ENCODE assay signal across 8 cellular contexts in the genomic region with DNA sequence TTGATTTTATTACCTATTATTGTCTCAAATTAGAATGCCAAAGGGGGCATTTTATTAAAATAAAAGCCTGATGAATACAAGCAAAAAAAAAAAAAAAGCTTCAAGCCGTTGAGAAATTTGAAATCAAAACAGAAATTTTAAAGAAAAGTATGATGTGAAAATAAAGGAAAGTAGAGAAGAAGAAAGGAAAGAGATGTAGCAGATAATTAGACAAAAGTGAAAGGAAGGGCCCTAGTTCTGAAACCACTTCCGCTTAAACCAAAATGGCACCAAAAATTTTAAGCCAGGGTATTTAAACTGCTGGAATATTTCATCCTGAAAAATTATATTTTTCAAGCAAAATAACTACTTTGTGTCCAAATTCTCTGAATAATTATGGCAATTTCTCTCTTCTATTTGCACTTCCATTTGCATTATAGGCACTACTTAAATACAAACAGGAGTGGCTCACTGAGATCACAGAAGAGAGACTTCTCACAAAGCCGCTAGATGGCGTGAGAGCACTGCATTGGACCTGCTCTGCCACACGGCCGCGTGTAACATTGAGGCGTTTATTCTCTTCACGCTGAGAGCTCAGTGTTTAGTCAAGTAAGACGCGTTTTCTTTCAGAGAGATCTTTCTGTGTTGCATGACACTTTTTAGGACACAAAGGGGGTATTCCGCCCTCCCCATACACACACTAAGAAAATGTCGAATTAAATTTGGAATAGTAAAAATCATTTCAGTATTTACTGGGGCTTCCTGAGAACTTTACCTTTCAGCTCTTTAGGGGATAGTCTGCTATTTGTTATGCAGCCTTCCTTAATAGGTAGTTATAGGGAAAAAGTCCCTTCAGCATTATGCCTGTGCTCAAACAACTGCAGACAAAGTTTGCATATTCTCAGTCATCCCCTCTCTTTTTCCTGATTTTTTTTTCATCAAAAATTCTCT.
DNase-seq lines count a peak whose midpoint lies in the region; ATAC-seq and TF ChIP-seq lines count a peak whose summit lies in the region.

No MANE protein-coding gene starts in this region.

- no peaks in the 10 kb centered on the region for H3K9me3 ChIP-seq in lower lobe of right lung

- ATAC-seq in GM21360 (IDR thresholded peaks at IDR 0.05; ENCODE audit: unreplicated experiment) (peak; percentile 100), lower lobe of right lung (peak; percentile 94 to 96)

- DNase-seq in COLO829 (ENCODE audit: low spot score) (peak; percentile 20), HL-60 (ENCODE audit: low read depth in 1 of 2, low spot score in 1 of 2) (peak; percentile 21 to 55), NCI-H774 (lab: John Stamatoyannopoulos, UW) (peak; percentile 86), dorsolateral prefrontal cortex (peak; percentile 59 to 93 (median 88)), lower lobe of right lung (peak; percentile 67)
- peak; percentile 64 to 68 for DNase-seq in activated CD4-positive, alpha-beta T cell treated with anti-CD3 and anti-CD28 coated beads, Interleukin-2, amount 50 U/mL, for 4 hours
- peak; percentile 32 for DNase-seq in stimulated activated CD8-positive, alpha-beta memory T cell treated with anti-CD3 and anti-CD28 coated beads, Interleukin-12 subunit alpha, Interleukin-12 subunit beta, amount 100 ng/mL, for 24 hours (ENCODE audit: extremely low read depth)

- no peaks in the 10 kb centered on the region for H3K4me1 ChIP-seq in lower lobe of right lung

- H3K27me3 ChIP-seq in HL-60 (ENCODE audit: insufficient read depth, poor library complexity, severe bottlenecking), result no peaks in the 10 kb centered on the region
- H3K27me3 ChIP-seq in dorsolateral prefrontal cortex, result no peaks in the 10 kb centered on the region
- peaks cover 25% of the 10 kb centered on the region for H3K27me3 ChIP-seq in lower lobe of right lung (ENCODE audit: low read depth)

- no peaks in the 10 kb centered on the region for H3K36me3 ChIP-seq in lower lobe of right lung

- peak; percentile 41 for TF ChIP-seq CTCF in HL-60 (IDR thresholded peaks at IDR 0.05; ENCODE audit: insufficient read depth, low read length)
- peak; percentile 85 to 99 (median 96) for TF ChIP-seq CTCF in dorsolateral prefrontal cortex (IDR thresholded peaks at IDR 0.05 in 54 of 56, conservative IDR thresholded peaks at IDR 0.05 in 2 of 56; ENCODE audit: low read depth in 1 of 56, partially characterized antibody in 56 of 56)
- peak; percentile 87 for TF ChIP-seq CTCF in lower lobe of right lung (IDR thresholded peaks at IDR 0.05)

- intact Hi-C loops in dorsolateral prefrontal cortex (cut with DNase I), result loop anchor here (2.0 to 10.0 kb wide), 8 partner anchors 114 to 910 kb away; no protein-coding TSS in a partner anchor
- intact Hi-C loops in lower lobe of right lung (cut with DNase I), result loop anchor here (5.0 kb wide), 1 partner anchor 896 kb away; no protein-coding TSS in a partner anchor

- no peak overlapping the region for H3K27ac ChIP-seq in HL-60 (replicated peaks)
- H3K27ac ChIP-seq in dorsolateral prefrontal cortex, result peak overlapping the region in 58 of 59 donors; percentile 25 to 94 (median 82)
- no peak overlapping the region for H3K27ac ChIP-seq in lower lobe of right lung

- no peak overlapping the region for H3K4me3 ChIP-seq in HL-60 (replicated peaks; ENCODE audit: insufficient read depth, low read length)
- peak overlapping the region in 50 of 59 donors; percentile 1 to 47 (median 25) for H3K4me3 ChIP-seq in dorsolateral prefrontal cortex
- H3K4me3 ChIP-seq in lower lobe of right lung, result no peak overlapping the region

Comparison
In these comparisons a context has a peak if more than half of its experiments do, and no peak if none do; other contexts are left out.
1. DNase-seq: peak in every context shown above with its lines; median percentile 88 in dorsolateral prefrontal cortex; 86 in NCI-H774; 67 in lower lobe of right lung; 66 in activated CD4-positive, alpha-beta T cell treated with anti-CD3 and anti-CD28 coated beads, Interleukin-2, amount 50 U/mL, for 4 hours; 38 in HL-60; 32 in stimulated activated CD8-positive, alpha-beta memory T cell treated with anti-CD3 and anti-CD28 coated beads, Interleukin-12 subunit alpha, Interleukin-12 subunit beta, amount 100 ng/mL, for 24 hours; 20 in COLO829.
2. H3K27ac ChIP-seq: peak in dorsolateral prefrontal cortex (58 of 59); none in HL-60 (single experiment) and lower lobe of right lung (single experiment).
3. H3K4me3 ChIP-seq: peak in dorsolateral prefrontal cortex (50 of 59); none in HL-60 (single experiment) and lower lobe of right lung (single experiment).
4. CTCF ChIP-seq: peak in every context shown above with its lines; median percentile 96 in dorsolateral prefrontal cortex; 87 in lower lobe of right lung; 41 in HL-60.